8 cellular contexts compared by ENCODE assay signal in genomic region chr20:31604567-31605030, GRCh38. TPM values are rescaled to one million over a fixed set of nuclear protein-coding genes. Genes with fewer than 3 reads are reported as not detected.
DNase-seq lines count a peak whose midpoint lies in the region; ATAC-seq, FAIRE-seq and TF ChIP-seq lines count a peak whose summit lies in the region.

No MANE protein-coding gene starts in this region.

- H3K27ac ChIP-seq in AG04450 (ENCODE audit: low read depth, low read length): peak overlapping the region; percentile 70
- peak overlapping the region; percentile 98 for H3K27ac ChIP-seq in HUES48 (ENCODE audit: low read depth, low read length)

- TF ChIP-seq POLR2A in H54 (IDR thresholded peaks at IDR 0.05; ENCODE audit: low read depth, low read length): no peak

- POLR2A ChIA-PET in AG04450 (lab: Yijun Ruan, JAX): interaction anchor here (0.7 to 7.0 kb wide), 14 partner anchors 8 to 67 kb away, joined by 3 to 131 read pairs (median 9); no protein-coding TSS in a partner anchor

- no peaks in the 10 kb centered on the region for H3K27me3 ChIP-seq in AG04450 (ENCODE audit: control insufficient read depth, insufficient read depth, low read length)
- H3K27me3 ChIP-seq in HUES48 (ENCODE audit: control insufficient read depth, insufficient read depth, low read length): no peaks in the 10 kb centered on the region
- no peaks in the 10 kb centered on the region for H3K27me3 ChIP-seq in bronchial epithelial cell (ENCODE audit: control insufficient read depth, insufficient read depth, low read length)
- peaks cover 4% of the 10 kb centered on the region for H3K27me3 ChIP-seq in mucosa of stomach (ENCODE audit: control insufficient read depth, insufficient read depth, low read length)

- H3K9me3 ChIP-seq in AG04450 (ENCODE audit: control insufficient read depth, insufficient read depth, low read length) (no peaks in the 10 kb centered on the region; the same call in 1 of the 2 replicates), HUES48 (ENCODE audit: control insufficient read depth, insufficient read depth, low read length) (no peaks in the 10 kb centered on the region), mucosa of stomach (ENCODE audit: control insufficient read depth, low read length) (no peaks in the 10 kb centered on the region)

- H3K36me3 ChIP-seq in HUES48 (ENCODE audit: control insufficient read depth, insufficient read depth, low read length): peaks cover 9% of the 10 kb centered on the region; the same call in 1 of the 2 replicates
- peaks cover 7% of the 10 kb centered on the region for H3K36me3 ChIP-seq in bronchial epithelial cell (ENCODE audit: control insufficient read depth, insufficient read depth, low read length)
- peaks cover 14% of the 10 kb centered on the region for H3K36me3 ChIP-seq in mucosa of stomach (ENCODE audit: control insufficient read depth, insufficient read depth, low read length)

- no peak for DNase-seq in AG04450 (ENCODE audit: low read depth, low spot score)
- no peak for DNase-seq in bronchial epithelial cell (ENCODE audit: low read depth)
- DNase-seq in DMS153 treated with DMSO at 0.1 percent for 48 hours (lab: John Stamatoyannopoulos, UW; ENCODE audit: unreplicated experiment): no peak
- DNase-seq in H54 (ENCODE audit: insufficient read length, low spot score): no peak
- DNase-seq in activated effector memory CD4-positive, alpha-beta T cell treated with anti-CD3 and anti-CD28 coated beads, Interleukin-2, amount 50 U/mL, for 16 hours: no peak

- ATAC-seq in HG03045 (IDR thresholded peaks at IDR 0.05; ENCODE audit: unreplicated experiment): no peak

- FAIRE-seq in bronchial epithelial cell (lab: Jason Lieb, UNC) (no peak), H54 (lab: Jason Lieb, UNC) (no peak)

- H3K4me1 ChIP-seq in HUES48 (ENCODE audit: control insufficient read depth, insufficient read depth, low read length): peaks cover 34% of the 10 kb centered on the region
- H3K4me1 ChIP-seq in mucosa of stomach (ENCODE audit: control insufficient read depth, insufficient read depth, low read length): peaks cover 50% of the 10 kb centered on the region

- CTCF ChIA-PET in AG04450 (lab: Charles Lee): interaction anchor here (1.6 to 17.7 kb wide), 4 partner anchors 9 to 119 kb away, joined by 3 to 1107 read pairs (median 8); no protein-coding TSS in a partner anchor

- H3K4me3 ChIP-seq in AG04450 (ENCODE audit: low read depth, low read length) (peak overlapping the region; percentile 90), HUES48 (ENCODE audit: low read depth, low read length) (peak overlapping the region; percentile 90), bronchial epithelial cell (ENCODE audit: low read depth, low read length) (peak overlapping the region; percentile 95), mucosa of stomach (ENCODE audit: low read length) (peak overlapping the region; percentile 91)

- H3K9ac ChIP-seq in HUES48 (ENCODE audit: low read depth, low read length) (peak overlapping the region; percentile 61), mucosa of stomach (ENCODE audit: low read length) (peak overlapping the region; percentile 83)

- TF ChIP-seq CTCF in AG04450 (IDR thresholded peaks at IDR 0.05; ENCODE audit: low read depth, low read length) (no peak), bronchial epithelial cell (IDR thresholded peaks at IDR 0.05; ENCODE audit: insufficient read depth, low read length, severe bottlenecking) (no peak)

RNA-seq across cellular contexts. Expression of gene ID1, which starts 0.5 kb away (rescaled TPM):
- 7.8 and 11.1 TPM in 2 replicates for polyA plus RNA-seq in AG04450 (2011; rRNA removed)
- 7.1 and 9.5 TPM in 2 replicates for polyA minus RNA-seq in AG04450 (2011; rRNA and poly(A)+ RNA removed)
- 426 and 930 TPM in 2 replicates for total RNA-seq in bronchial epithelial cell

RNA-seq across cellular contexts. Expression of gene COX4I2, which starts 33.1 kb away (rescaled TPM):
- polyA plus RNA-seq in AG04450 (2011; rRNA removed): not detected in 2 replicates
- not detected in 2 replicates for polyA minus RNA-seq in AG04450 (2011; rRNA and poly(A)+ RNA removed)
- total RNA-seq in bronchial epithelial cell: not detected in 2 replicates
